20 cellular contexts compared by ENCODE assay signal in genomic region chrX:95823796-95824195, GRCh38.
"Had no signal": no experiment of that assay in that cellular context is flagged by ENCODE, and none has a peak within 500 bp of the region (broad histone marks: within the 10 kb centered on the region; RNA-seq: fewer than 3 reads in every experiment).

No MANE protein-coding gene starts in this region.

- H3K27ac Mint-ChIP-seq: activated CD4-positive, alpha-beta T cell treated with anti-CD3 and anti-CD28 coated beads, Interleukin-2, amount 10 ng/mL, durations not matched to agents 7 days and 5 days; activated naive CD8-positive, alpha-beta T cell treated with anti-CD3 and anti-CD28 coated beads, Interleukin-2, amount 10 ng/mL, durations not matched to agents 7 days and 5 days; brain; effector memory CD8-positive, alpha-beta T cell; naive thymus-derived CD8-positive, alpha-beta T cell; T-helper 2 cell treated with Interferon-gamma antibody and Interleukin-4, amounts not matched to agents 5 μg/mL and 100 μg/mL, for 36 hours had no signal

- H3K36me3 ChIP-seq: left lung, tibial artery, vagina had no signal

- ATAC-seq: effector memory CD8-positive, alpha-beta T cell; left lung; naive thymus-derived CD8-positive, alpha-beta T cell; right cardiac atrium had no signal

- H3K27ac ChIP-seq: left lung, tibial artery, vagina had no signal

- H3K4me1 ChIP-seq: left lung, tibial artery, vagina had no signal

- H3K4me3 Mint-ChIP-seq: activated CD4-positive, alpha-beta T cell treated with anti-CD3 and anti-CD28 coated beads, Interleukin-2, amount 10 ng/mL, durations not matched to agents 7 days and 5 days; activated naive CD8-positive, alpha-beta T cell treated with anti-CD3 and anti-CD28 coated beads, Interleukin-2, amount 10 ng/mL, durations not matched to agents 7 days and 5 days; brain; effector memory CD8-positive, alpha-beta T cell; naive thymus-derived CD8-positive, alpha-beta T cell; T-helper 2 cell treated with Interferon-gamma antibody and Interleukin-4, amounts not matched to agents 5 μg/mL and 100 μg/mL, for 36 hours had no signal

- H3K9me3 ChIP-seq: left lung, tibial artery, vagina had no signal

- H3K4me3 ChIP-seq: left lung, tibial artery, vagina had no signal

- H3K9me3 Mint-ChIP-seq: activated CD4-positive, alpha-beta T cell treated with anti-CD3 and anti-CD28 coated beads, Interleukin-2, amount 10 ng/mL, durations not matched to agents 7 days and 5 days; activated naive CD8-positive, alpha-beta T cell treated with anti-CD3 and anti-CD28 coated beads, Interleukin-2, amount 10 ng/mL, durations not matched to agents 7 days and 5 days; T-helper 2 cell treated with Interferon-gamma antibody and Interleukin-4, amounts not matched to agents 5 μg/mL and 100 μg/mL, for 36 hours had no signal

- DNase-seq: activated CD4-positive, alpha-beta T cell treated with anti-CD3 and anti-CD28 coated beads, Interleukin-2, amount 10 ng/mL, durations not matched to agents 7 days and 5 days; activated CD8-positive, alpha-beta memory T cell treated with anti-CD3 and anti-CD28 coated beads, Interleukin-2, amount 50 U/mL, for 48 hours; activated gamma-delta T cell treated with Interleukin-2 at 50 U/mL for 16 hours; activated naive CD8-positive, alpha-beta T cell treated with anti-CD3 and anti-CD28 coated beads, Interleukin-2, amount 10 ng/mL, durations not matched to agents 7 days and 5 days; dermis blood vessel endothelial cell; effector memory CD8-positive, alpha-beta T cell; erythroblast; hypothalamus; kidney; left lung; naive thymus-derived CD8-positive, alpha-beta T cell; nucleus accumbens; right cardiac atrium; small intestine; stimulated activated CD4-positive, alpha-beta T cell treated with anti-CD3 and anti-CD28 coated beads, Interleukin-4, amount 100 ng/mL, for 24 hours; stimulated activated naive CD4-positive, alpha-beta T cell; tibial artery had no signal

- FAIRE-seq: small intestine had no signal

- H3K36me3 Mint-ChIP-seq: activated naive CD8-positive, alpha-beta T cell treated with anti-CD3 and anti-CD28 coated beads, Interleukin-2, amount 10 ng/mL, durations not matched to agents 7 days and 5 days; brain; naive thymus-derived CD8-positive, alpha-beta T cell had no signal

- H3K27me3 Mint-ChIP-seq: activated CD4-positive, alpha-beta T cell treated with anti-CD3 and anti-CD28 coated beads, Interleukin-2, amount 10 ng/mL, durations not matched to agents 7 days and 5 days; activated naive CD8-positive, alpha-beta T cell treated with anti-CD3 and anti-CD28 coated beads, Interleukin-2, amount 10 ng/mL, durations not matched to agents 7 days and 5 days; brain; effector memory CD8-positive, alpha-beta T cell; naive thymus-derived CD8-positive, alpha-beta T cell had no signal

- H3K27me3 ChIP-seq: left lung, tibial artery, vagina had no signal

- H3K4me1 Mint-ChIP-seq: activated CD4-positive, alpha-beta T cell treated with anti-CD3 and anti-CD28 coated beads, Interleukin-2, amount 10 ng/mL, durations not matched to agents 7 days and 5 days; activated naive CD8-positive, alpha-beta T cell treated with anti-CD3 and anti-CD28 coated beads, Interleukin-2, amount 10 ng/mL, durations not matched to agents 7 days and 5 days; naive thymus-derived CD8-positive, alpha-beta T cell had no signal
